8 cellular contexts compared by ENCODE assay signal in the genomic region with DNA sequence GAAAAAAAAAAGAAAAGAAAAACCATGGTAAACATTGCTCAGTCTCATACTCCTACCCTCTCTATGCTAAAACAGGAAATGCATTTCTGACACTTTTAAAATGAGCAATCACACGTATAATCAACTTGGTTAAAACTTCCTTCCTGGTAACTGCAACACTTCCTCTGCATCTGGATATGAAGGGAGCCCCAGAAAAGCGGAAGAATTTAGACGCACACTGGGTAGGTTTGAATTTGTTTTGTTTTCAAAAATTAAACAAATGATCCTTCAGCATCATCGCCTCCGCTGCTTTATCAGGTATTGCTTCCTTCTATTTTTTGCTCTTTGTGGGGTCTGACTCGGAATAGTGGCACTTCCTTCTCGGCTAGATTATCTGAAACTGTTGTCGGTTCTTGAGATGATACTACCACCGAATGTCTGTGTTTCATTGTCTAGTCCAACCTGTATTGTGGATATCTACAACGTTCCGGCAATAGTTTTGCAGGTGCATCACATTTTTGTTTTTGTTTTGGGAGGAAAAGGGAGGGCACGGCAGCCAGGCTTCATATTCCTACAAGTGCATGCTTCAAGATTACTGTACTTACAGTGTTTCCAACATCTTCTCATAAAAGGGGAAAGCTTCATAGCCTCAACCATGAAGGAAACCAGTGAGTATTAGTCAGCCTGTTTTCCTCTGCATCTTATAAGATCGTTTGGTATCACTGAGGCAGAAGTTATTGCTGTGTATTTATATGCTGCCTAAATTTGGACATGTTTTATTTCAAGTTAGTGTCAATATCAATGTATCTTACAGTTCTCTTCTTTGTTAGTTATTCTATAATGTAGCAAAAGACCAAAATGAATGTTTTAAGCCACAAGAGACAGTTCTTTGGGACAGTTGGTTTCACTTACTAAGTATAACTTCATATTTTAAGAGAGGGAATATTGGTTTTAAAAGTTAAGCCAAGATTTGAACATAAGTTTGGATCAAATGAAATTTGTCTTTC. TPM values are rescaled to one million over a fixed set of nuclear protein-coding genes. Genes with fewer than 3 reads are reported as not detected.
DNase-seq lines count a peak whose midpoint lies in the region; ATAC-seq and TF ChIP-seq lines count a peak whose summit lies in the region.

Gene PIK3CG (plus strand): TSS at position 153 of the 986 bp plus-strand sequence. CDS start 2,280 bp downstream, outside the sequence.

- TF ChIP-seq POLR2A in GM19099 (IDR thresholded peaks at IDR 0.05; ENCODE audit: extremely low read depth, insufficient read length, low read depth): peak; percentile 33

- in situ Hi-C loops in brain microvascular endothelial cell (cut with HindIII; ENCODE audit: low pct_ligation_motif_present, low sequenced_read_pairs): no loop called here

- peaks cover 8% of the 10 kb centered on the region for H3K36me3 ChIP-seq in upper lobe of right lung
- no peaks in the 10 kb centered on the region for H3K36me3 ChIP-seq in brain microvascular endothelial cell (replicated peaks)

- DNase-seq in SIG-M5 (lab: John Stamatoyannopoulos, UW) (peak; percentile 85), Right ventricle myocardium superior (no peak), upper lobe of right lung (no peak), NCI-H2029 treated with DMSO at 0.1 percent for 48 hours (lab: John Stamatoyannopoulos, UW) (no peak), brain microvascular endothelial cell (no peak), DMS153 (lab: John Stamatoyannopoulos, UW) (no peak)

- TF ChIP-seq CTCF in upper lobe of right lung (IDR thresholded peaks at IDR 0.05) (no peak), brain microvascular endothelial cell (IDR thresholded peaks at IDR 0.05; ENCODE audit: low read depth, low read length, missing control alignments) (no peak)

- H3K27ac ChIP-seq in upper lobe of right lung: peak within 1 kb of the TSS; percentile 58
- H3K27ac ChIP-seq in brain microvascular endothelial cell: no peak within 1 kb of the TSS

- no peaks in the 10 kb centered on the region for H3K9me3 ChIP-seq in upper lobe of right lung

- peaks cover 11% of the 10 kb centered on the region for H3K4me1 ChIP-seq in upper lobe of right lung

- ATAC-seq in HG02943 (IDR thresholded peaks at IDR 0.05; ENCODE audit: low read depth, unreplicated experiment): peak; percentile 81
- ATAC-seq in Right ventricle myocardium superior (ENCODE audit: poor library complexity): peak; percentile 78
- peak; percentile 76 for ATAC-seq in upper lobe of right lung

- intact Hi-C loops in Right ventricle myocardium superior (cut with DNase I): no loop called here
- intact Hi-C loops in upper lobe of right lung (cut with DNase I): no loop called here

- peak within 1 kb of the TSS; percentile 46 for H3K4me3 ChIP-seq in upper lobe of right lung
- no peak within 1 kb of the TSS for H3K4me3 ChIP-seq in brain microvascular endothelial cell (ENCODE audit: low read depth, low read length)

- H3K27me3 ChIP-seq in upper lobe of right lung (no peaks in the 10 kb centered on the region), brain microvascular endothelial cell (replicated peaks) (no peaks in the 10 kb centered on the region)

RNA-seq across cellular contexts. Expression of gene PIK3CG, which starts in this region (rescaled TPM):
- total RNA-seq in Right ventricle myocardium superior (1.6 TPM), upper lobe of right lung (15.7 TPM)
